ENCODE assay signal across 8 cellular contexts in the genomic region with DNA sequence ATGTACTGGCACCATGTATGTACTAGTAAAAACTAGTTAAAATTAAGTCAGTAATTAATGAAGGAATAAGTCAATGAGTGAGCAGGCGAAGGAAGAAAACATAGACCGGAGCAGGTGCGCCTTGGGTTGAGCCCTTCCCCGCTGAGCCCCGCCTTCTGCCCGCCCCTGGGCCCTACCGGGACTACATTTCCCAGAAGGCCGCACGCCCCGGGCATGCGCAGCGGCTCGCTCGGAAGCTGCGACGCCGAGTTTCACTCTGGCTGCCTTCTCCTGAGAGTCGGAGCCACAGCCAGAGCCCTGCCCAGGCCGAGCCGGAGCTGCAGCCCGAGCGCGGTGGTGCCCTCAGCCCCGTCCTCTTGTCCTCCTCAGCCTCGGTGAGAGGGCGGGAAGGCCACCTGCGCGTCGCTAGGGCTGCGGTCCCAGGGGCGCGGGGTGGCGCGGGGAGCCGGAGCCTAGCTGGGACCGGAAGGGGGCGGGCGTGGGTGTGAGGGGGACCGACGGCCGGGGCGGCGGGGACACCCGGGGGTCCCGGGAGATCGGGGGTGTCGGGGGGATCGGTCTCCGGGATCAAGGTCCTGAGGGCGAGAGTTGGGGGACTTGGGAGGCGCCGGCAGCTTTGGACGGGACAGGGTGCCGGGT. TPM values are rescaled to one million over a fixed set of nuclear protein-coding genes. Genes with fewer than 3 reads are reported as not detected.
DNase-seq lines count a peak whose midpoint lies in the region; ATAC-seq, FAIRE-seq and TF ChIP-seq lines count a peak whose summit lies in the region.
"Not testable (repeated sequence)": the region's sequence is repeated elsewhere in the genome, so short reads cannot be mapped to it uniquely, and the experiment has no call there.

A gene (plus strand): TSS at position 247 of the 639 bp plus-strand sequence. CDS start 18,801 bp downstream, outside the sequence.

- CTCF ChIA-PET in activated CD8-positive, alpha-beta memory T cell treated with anti-CD3 and anti-CD28 coated beads, Interleukin-2, amount 10 ng/mL, durations not matched to agents 7 days and 5 days (lab: Charles Lee), result not testable (repeated sequence)

- not testable (repeated sequence) for H3K36me3 ChIP-seq in ACC112 (ENCODE audit: insufficient read depth, low read length); MM.1S (replicated peaks; ENCODE audit: insufficient read depth, low read length); smooth muscle cell (ENCODE audit: low read depth)

- not testable (repeated sequence) for H3K4me1 ChIP-seq in ACC112 (ENCODE audit: control insufficient read depth, insufficient read depth, low read length, unreplicated experiment); MM.1S (ENCODE audit: low read length); smooth muscle cell (ENCODE audit: low read depth)

- not testable (repeated sequence) for H3K4me2 ChIP-seq in MM.1S (ENCODE audit: low read depth, low read length); smooth muscle cell

- H3K79me2 ChIP-seq in ACC112 (ENCODE audit: control insufficient read depth, insufficient read depth, low read length, unreplicated experiment); MM.1S (ENCODE audit: low read length); smooth muscle cell (ENCODE audit: low read depth): not testable (repeated sequence)

- FAIRE-seq in GM19239 (lab: Jason Lieb, UNC), result peak; percentile 89

- H2AFZ ChIP-seq in ACC112 (ENCODE audit: low read length, unreplicated experiment); MM.1S (ENCODE audit: low read length); smooth muscle cell (ENCODE audit: low read depth): not testable (repeated sequence)

- H4K20me1 ChIP-seq in MM.1S (ENCODE audit: insufficient read depth, low read length); smooth muscle cell (ENCODE audit: low read depth): not testable (repeated sequence)

- H3K4me1 Mint-ChIP-seq in activated CD8-positive, alpha-beta memory T cell treated with anti-CD3 and anti-CD28 coated beads, Interleukin-2, amount 10 ng/mL, durations not matched to agents 7 days and 5 days, result not testable (repeated sequence)

- H3K4me3 ChIP-seq in ACC112 (ENCODE audit: low read depth, low read length) (peak within 1 kb of the TSS; percentile 68), MM.1S (ENCODE audit: low read length) (peak within 1 kb of the TSS; percentile 53; the same call in 1 of the 2 replicates), dorsolateral prefrontal cortex (peak within 1 kb of the TSS in 57 of 59 donors; percentile 29 to 67 (median 51)), smooth muscle cell (peak within 1 kb of the TSS; percentile 55)

- not testable (repeated sequence) for H3K9me3 Mint-ChIP-seq in activated CD8-positive, alpha-beta memory T cell treated with anti-CD3 and anti-CD28 coated beads, Interleukin-2, amount 10 ng/mL, durations not matched to agents 7 days and 5 days (ENCODE audit: low read depth)

- H3K27me3 Mint-ChIP-seq in activated CD8-positive, alpha-beta memory T cell treated with anti-CD3 and anti-CD28 coated beads, Interleukin-2, amount 10 ng/mL, durations not matched to agents 7 days and 5 days, result not testable (repeated sequence)

- peak; percentile 98 for ATAC-seq in HG02938 (IDR thresholded peaks at IDR 0.05; ENCODE audit: unreplicated experiment)
- peak; percentile 98 for ATAC-seq in activated CD8-positive, alpha-beta memory T cell treated with anti-CD3 and anti-CD28 coated beads, Interleukin-2, amount 10 ng/mL, durations not matched to agents 7 days and 5 days
- ATAC-seq in left lobe of liver, result peak; percentile 97

- H3K36me3 Mint-ChIP-seq in activated CD8-positive, alpha-beta memory T cell treated with anti-CD3 and anti-CD28 coated beads, Interleukin-2, amount 10 ng/mL, durations not matched to agents 7 days and 5 days, result not testable (repeated sequence)

- not testable (repeated sequence) for H3K9me3 ChIP-seq in MM.1S (replicated peaks; ENCODE audit: insufficient read depth, low read length); smooth muscle cell (replicated peaks; ENCODE audit: low read depth)

- intact Hi-C loops in dorsolateral prefrontal cortex (cut with DNase I), result not testable (repeated sequence)

- WGBS in smooth muscle cell (ENCODE audit: low lambda C conversion rate), result 1% methylated on average over 22 of the region's 54 CpGs

- not testable (repeated sequence) for H3K27ac ChIP-seq in ACC112 (ENCODE audit: low read depth, low read length); MM.1S (ENCODE audit: low read length); smooth muscle cell (ENCODE audit: low read depth)
- peak within 1 kb of the TSS in 3 of 59 donors; percentile 62 to 66 (median 63) for H3K27ac ChIP-seq in dorsolateral prefrontal cortex

- peak within 1 kb of the TSS; percentile 59 for H3K27ac Mint-ChIP-seq in activated CD8-positive, alpha-beta memory T cell treated with anti-CD3 and anti-CD28 coated beads, Interleukin-2, amount 10 ng/mL, durations not matched to agents 7 days and 5 days

- TF ChIP-seq CTCF in MM.1S (IDR thresholded peaks at IDR 0.05; ENCODE audit: low read length); smooth muscle cell (IDR thresholded peaks at IDR 0.05; ENCODE audit: borderline replicate concordance, insufficient read depth, poor library complexity, severe bottlenecking): not testable (repeated sequence)
- TF ChIP-seq CTCF in dorsolateral prefrontal cortex (IDR thresholded peaks at IDR 0.05 in 54 of 56, conservative IDR thresholded peaks at IDR 0.05 in 2 of 56; ENCODE audit: low read depth in 1 of 56, partially characterized antibody in 56 of 56), result peak in 5 of 56 donors; percentile 7 to 18 (median 10)

- not testable (repeated sequence) for H3K27me3 ChIP-seq in ACC112 (ENCODE audit: insufficient read depth, low read length); MM.1S (replicated peaks; ENCODE audit: insufficient read depth, low read length); dorsolateral prefrontal cortex; smooth muscle cell (ENCODE audit: low read depth)

- H3K9ac ChIP-seq in MM.1S (ENCODE audit: low read length); smooth muscle cell (ENCODE audit: low read depth): not testable (repeated sequence)

- H3F3A ChIP-seq in MM.1S (ENCODE audit: insufficient read depth, low read length); smooth muscle cell (ENCODE audit: low read depth): not testable (repeated sequence)

- not testable (repeated sequence) for DNase-seq in GM19239 (ENCODE audit: insufficient read length, low spot score); MM.1S; smooth muscle cell (lab: John Stamatoyannopoulos, UW; ENCODE audit: unreplicated experiment)
- peak; percentile 60 for DNase-seq in activated CD8-positive, alpha-beta memory T cell treated with anti-CD3 and anti-CD28 coated beads, Interleukin-2, amount 10 ng/mL, durations not matched to agents 7 days and 5 days
- DNase-seq in dorsolateral prefrontal cortex (peak in 3 of 10 donors; percentile 7 to 72 (median 45)), left lobe of liver (ENCODE audit: low spot score) (peak; percentile 62)

- not testable (repeated sequence) for H3K9me2 ChIP-seq in MM.1S (replicated peaks; ENCODE audit: insufficient read depth, low read length)

- H3K4me3 Mint-ChIP-seq in activated CD8-positive, alpha-beta memory T cell treated with anti-CD3 and anti-CD28 coated beads, Interleukin-2, amount 10 ng/mL, durations not matched to agents 7 days and 5 days, result not testable (repeated sequence)

RNA-seq across cellular contexts. Expression of the gene that starts here (rescaled TPM):
- 10 to 100 TPM; 31.2 to 43.8 TPM for total RNA-seq in activated CD8-positive, alpha-beta memory T cell treated with anti-CD3 and anti-CD28 coated beads, Interleukin-2, amount 10 ng/mL, durations not matched to agents 7 days and 5 days
- total RNA-seq in dorsolateral prefrontal cortex, result 10 to 100 TPM in 119 of 120 experiments, 1 to 10 TPM in 1; 9.7 to 39.2 (median 19.3) TPM
- total RNA-seq in left lobe of liver, result 12.0 TPM
- 7.9 and 9.8 TPM in 2 replicates for total RNA-seq in smooth muscle cell
- polyA plus RNA-seq in smooth muscle cell, result 12.5 and 20.7 TPM in 2 replicates
